Comparison of ENCODE assay signal across 12 cellular contexts in genomic region chr5:132492386-132492785, GRCh38. TPM values are rescaled to one million over a fixed set of nuclear protein-coding genes. Genes with fewer than 3 reads are reported as not detected.
DNase-seq lines count a peak whose midpoint lies in the region; ATAC-seq, FAIRE-seq and TF ChIP-seq lines count a peak whose summit lies in the region.
"Had no signal": no experiment of that assay in that cellular context is flagged by ENCODE, and none has a peak within 500 bp of the region (broad histone marks: within the 10 kb centered on the region; RNA-seq: fewer than 3 reads in every experiment).

No MANE protein-coding gene starts in this region.

- H3K27me3 Mint-ChIP-seq in activated naive CD4-positive, alpha-beta T cell treated with anti-CD3 and anti-CD28 coated beads for 36 hours (ENCODE audit: low read depth) = no peaks in the 10 kb centered on the region
- H3K27me3 Mint-ChIP-seq in activated T-helper 17 cell treated with anti-CD3 and anti-CD28 coated beads, Interleukin-2, amount 50 U/mL, for 72 hours = no peaks in the 10 kb centered on the region
- no peaks in the 10 kb centered on the region for H3K27me3 Mint-ChIP-seq in mesothelial cell of epicardium (ENCODE audit: low read depth)

- no peak for TF ChIP-seq EP300 in transverse colon (IDR thresholded peaks at IDR 0.05; ENCODE audit: low read depth)

- H3K27ac Mint-ChIP-seq in activated naive CD4-positive, alpha-beta T cell treated with anti-CD3 and anti-CD28 coated beads for 36 hours = peak overlapping the region; percentile 97
- H3K27ac Mint-ChIP-seq in activated T-helper 17 cell treated with anti-CD3 and anti-CD28 coated beads, Interleukin-2, amount 50 U/mL, for 72 hours = peak overlapping the region; percentile 98
- H3K27ac Mint-ChIP-seq in mesothelial cell of epicardium = no peak overlapping the region

- no peak overlapping the region for H3K4me3 ChIP-seq in transverse colon
- H3K4me3 ChIP-seq: tibial nerve had no signal

- in situ Hi-C loops in transverse colon (cut with MboI; ENCODE audit: low pct_ligation_motif_present in 1 of 4, low pct_unique_long_range_greater_than_20kb in 1 of 4, low sequenced_read_pairs in 3 of 4) = loop anchor here in 3 of 4 donors (5.0 to 10.0 kb wide), 2 partner anchors 75 to 78 kb away; no protein-coding TSS in a partner anchor

- no peaks in the 10 kb centered on the region for H3K9me3 ChIP-seq in transverse colon
- H3K9me3 ChIP-seq: tibial nerve had no signal

- H3K4me1 ChIP-seq in transverse colon = peaks cover 38 to 55% (median 47%) of the 10 kb centered on the region in 4 donors

- FAIRE-seq in RCC 7860 (lab: Jason Lieb, UNC) = no peak

- H3K9me3 Mint-ChIP-seq in activated naive CD4-positive, alpha-beta T cell treated with anti-CD3 and anti-CD28 coated beads for 36 hours = no peaks in the 10 kb centered on the region
- no peaks in the 10 kb centered on the region for H3K9me3 Mint-ChIP-seq in activated T-helper 17 cell treated with anti-CD3 and anti-CD28 coated beads, Interleukin-2, amount 50 U/mL, for 72 hours
- H3K9me3 Mint-ChIP-seq in mesothelial cell of epicardium = no peaks in the 10 kb centered on the region

- intact Hi-C loops in activated naive CD4-positive, alpha-beta T cell treated with anti-CD3 and anti-CD28 coated beads for 36 hours (cut with micrococcal nuclease) = loop anchor here (5.0 to 10.0 kb wide), 3 partner anchors 698 to 1108 kb away; partner anchors contain the start of gene FNIP1
- intact Hi-C loops in transverse colon (cut with DNase I; ENCODE audit: low total_unique reads) = loop anchor here (5.0 kb wide), 1 partner anchor 75 kb away; no protein-coding TSS in a partner anchor

- H3K27ac ChIP-seq in transverse colon = peak overlapping the region in 3 of 4 donors; percentile 98 to 100 (median 99)
- H3K27ac ChIP-seq: brain microvascular endothelial cell had no signal

- no peak for TF ChIP-seq CTCF in mesothelial cell of epicardium (IDR thresholded peaks at IDR 0.05; ENCODE audit: unreplicated experiment)
- TF ChIP-seq CTCF in transverse colon (IDR thresholded peaks at IDR 0.05) = no peak

- ATAC-seq in activated T-helper 17 cell treated with anti-CD3 and anti-CD28 coated beads, Interleukin-2, amount 50 U/mL, for 72 hours (replicated peaks) = no peak
- ATAC-seq in HG03139 (IDR thresholded peaks at IDR 0.05; ENCODE audit: unreplicated experiment) = no peak

- CTCF ChIA-PET in activated naive CD4-positive, alpha-beta T cell treated with anti-CD3 and anti-CD28 coated beads for 36 hours (lab: Charles Lee) = interaction anchor here (0.6 to 4.2 kb wide), 7 partner anchors 43 to 190 kb away, joined by 3 to 29 read pairs (median 4); no protein-coding TSS in a partner anchor

- DNase-seq in activated naive CD4-positive, alpha-beta T cell treated with anti-CD3 and anti-CD28 coated beads for 36 hours = no peak
- no peak for DNase-seq in activated naive CD4-positive, alpha-beta T cell treated with Interleukin-2 at 50 U/mL for 16 hours
- DNase-seq in mesothelial cell of epicardium (ENCODE audit: low spot score in 2 of 2, unreplicated experiment in 2 of 2) = no peak
- DNase-seq in transverse colon = peak; percentile 5
- no peak for DNase-seq in RCC 7860 (ENCODE audit: low spot score)
- no peak for DNase-seq in stimulated activated CD4-positive, alpha-beta T cell treated with anti-CD3 and anti-CD28 coated beads, Interleukin-4, amount 100 ng/mL, for 1 hour
- DNase-seq: brain microvascular endothelial cell, NCI-H2107 had no signal

- H3K4me1 Mint-ChIP-seq in activated naive CD4-positive, alpha-beta T cell treated with anti-CD3 and anti-CD28 coated beads for 36 hours (ENCODE audit: low read depth) = peaks cover 52% of the 10 kb centered on the region
- H3K4me1 Mint-ChIP-seq in activated T-helper 17 cell treated with anti-CD3 and anti-CD28 coated beads, Interleukin-2, amount 50 U/mL, for 72 hours = peaks cover 33% of the 10 kb centered on the region
- peaks cover 33% of the 10 kb centered on the region for H3K4me1 Mint-ChIP-seq in mesothelial cell of epicardium

- no peaks in the 10 kb centered on the region for H3K27me3 ChIP-seq in transverse colon
- H3K27me3 ChIP-seq: brain microvascular endothelial cell, tibial nerve had no signal

- H3K4me3 Mint-ChIP-seq in activated naive CD4-positive, alpha-beta T cell treated with anti-CD3 and anti-CD28 coated beads for 36 hours = peak overlapping the region; percentile 83
- peak overlapping the region; percentile 96 for H3K4me3 Mint-ChIP-seq in activated T-helper 17 cell treated with anti-CD3 and anti-CD28 coated beads, Interleukin-2, amount 50 U/mL, for 72 hours
- H3K4me3 Mint-ChIP-seq in mesothelial cell of epicardium = peak overlapping the region; percentile 32

- H3K36me3 ChIP-seq in transverse colon = peaks cover 0 to 2% (median under 1%) of the 10 kb centered on the region in 4 donors

- TF ChIP-seq POLR2A in transverse colon (IDR thresholded peaks at IDR 0.05) = no peak

- H3K36me3 Mint-ChIP-seq in activated naive CD4-positive, alpha-beta T cell treated with anti-CD3 and anti-CD28 coated beads for 36 hours (ENCODE audit: low read depth) = peaks cover 27% of the 10 kb centered on the region
- H3K36me3 Mint-ChIP-seq in activated T-helper 17 cell treated with anti-CD3 and anti-CD28 coated beads, Interleukin-2, amount 50 U/mL, for 72 hours (ENCODE audit: low read depth) = peaks cover 40% of the 10 kb centered on the region
- peaks cover 3% of the 10 kb centered on the region for H3K36me3 Mint-ChIP-seq in mesothelial cell of epicardium

- WGBS in transverse colon (ENCODE audit: low coverage in 1 of 2), 2 donors = 63 to 81% methylated on average over 2 of the region's 2 CpGs

RNA-seq across cellular contexts. Expression of gene IRF1, which starts 1.8 kb away (rescaled TPM):
- 10 to 100 TPM; 84.3 to 88.4 TPM for total RNA-seq in activated naive CD4-positive, alpha-beta T cell treated with anti-CD3 and anti-CD28 coated beads for 36 hours
- 100 to 1,000 TPM; 125 to 174 TPM for total RNA-seq in activated T-helper 17 cell treated with anti-CD3 and anti-CD28 coated beads, Interleukin-2, amount 50 U/mL, for 72 hours
- total RNA-seq in mesothelial cell of epicardium = 33.1 to 35.6 TPM (median 33.3 TPM) in 3 replicates
- 10 to 100 TPM; 40.8 to 86.9 (median 65.5) TPM for total RNA-seq in transverse colon

RNA-seq across cellular contexts. Expression of gene IL5, which starts 50.9 kb away (rescaled TPM):
- total RNA-seq in activated naive CD4-positive, alpha-beta T cell treated with anti-CD3 and anti-CD28 coated beads for 36 hours = not detected
- not detected for total RNA-seq in activated T-helper 17 cell treated with anti-CD3 and anti-CD28 coated beads, Interleukin-2, amount 50 U/mL, for 72 hours
- total RNA-seq in mesothelial cell of epicardium (not detected in 3 replicates), transverse colon (not detected)
- total RNA-seq: renal cortical epithelial cell, tibial nerve had no signal

Comparison
In these comparisons a context has a peak if more than half of its experiments do, and no peak if none do; other contexts are left out.
1. H3K4me3 Mint-ChIP-seq: peak in every context shown above with its lines; median percentile 96 in activated T-helper 17 cell treated with anti-CD3 and anti-CD28 coated beads, Interleukin-2, amount 50 U/mL, for 72 hours; 83 in activated naive CD4-positive, alpha-beta T cell treated with anti-CD3 and anti-CD28 coated beads for 36 hours; 32 in mesothelial cell of epicardium.